Comparison of ENCODE assay signal across 22 cellular contexts in genomic region chr7:71191766-71192165, GRCh38. TPM values are rescaled to one million over a fixed set of nuclear protein-coding genes. Genes with fewer than 3 reads are reported as not detected.
"Had no signal": no experiment of that assay in that cellular context is flagged by ENCODE, and none has a peak within 500 bp of the region (broad histone marks: within the 10 kb centered on the region; RNA-seq: fewer than 3 reads in every experiment).

No MANE protein-coding gene starts in this region.

- ATAC-seq: effector memory CD8-positive, alpha-beta T cell; left colon; psoas muscle; sciatic nerve; stimulated activated naive B cell treated with anti-CD40 and anti-IgM and Interleukin-4, amounts not matched to agents 10 μg/mL and 1 μg/mL and 100 μg/mL, for 72 hours; stimulated activated naive CD8-positive, alpha-beta T cell treated with anti-CD3 and anti-CD28 coated beads, Interleukin-15, amount 100 ng/mL, for 72 hours; upper lobe of right lung had no signal

- H3K27ac ChIP-seq: esophagus squamous epithelium, psoas muscle, skin epidermis, testis, tibial nerve, upper lobe of right lung, vagina had no signal

- H3K27me3 ChIP-seq: esophagus squamous epithelium, testis, tibial nerve, upper lobe of right lung, vagina had no signal

- H3K27ac Mint-ChIP-seq: dendritic cell treated with granulocyte-macrophage colony-stimulating factor and Interleukin-4, amounts not matched to agents 40 ng/mL and 50 ng/mL, for 4 days; effector memory CD8-positive, alpha-beta T cell; naive B cell; nephron; stimulated activated naive B cell treated with anti-CD40 and anti-IgM and Interleukin-4, amounts not matched to agents 10 μg/mL and 1 μg/mL and 100 μg/mL, for 72 hours; stimulated activated naive CD8-positive, alpha-beta T cell treated with anti-CD3 and anti-CD28 coated beads, Interleukin-15, amount 100 ng/mL, for 72 hours had no signal

- H3K36me3 Mint-ChIP-seq: stimulated activated naive B cell treated with anti-CD40 and anti-IgM and Interleukin-4, amounts not matched to agents 10 μg/mL and 1 μg/mL and 100 μg/mL, for 72 hours had no signal

- H3K4me3 ChIP-seq: esophagus squamous epithelium, psoas muscle, skin epidermis, testis, tibial nerve, upper lobe of right lung, vagina had no signal

- H3K27me3 Mint-ChIP-seq: dendritic cell treated with granulocyte-macrophage colony-stimulating factor and Interleukin-4, amounts not matched to agents 40 ng/mL and 50 ng/mL, for 4 days; effector memory CD8-positive, alpha-beta T cell; naive B cell; stimulated activated naive B cell treated with anti-CD40 and anti-IgM and Interleukin-4, amounts not matched to agents 10 μg/mL and 1 μg/mL and 100 μg/mL, for 72 hours; stimulated activated naive CD8-positive, alpha-beta T cell treated with anti-CD3 and anti-CD28 coated beads, Interleukin-15, amount 100 ng/mL, for 72 hours had no signal

- H3K4me1 ChIP-seq: esophagus squamous epithelium, psoas muscle, testis, upper lobe of right lung, vagina had no signal

- H3K36me3 ChIP-seq: esophagus squamous epithelium, tibial nerve, upper lobe of right lung, vagina had no signal

- H3K9me3 ChIP-seq: esophagus squamous epithelium, psoas muscle, testis, upper lobe of right lung, vagina had no signal

- H3K4me3 Mint-ChIP-seq: dendritic cell treated with granulocyte-macrophage colony-stimulating factor and Interleukin-4, amounts not matched to agents 40 ng/mL and 50 ng/mL, for 4 days; effector memory CD8-positive, alpha-beta T cell; naive B cell; nephron; stimulated activated naive B cell treated with anti-CD40 and anti-IgM and Interleukin-4, amounts not matched to agents 10 μg/mL and 1 μg/mL and 100 μg/mL, for 72 hours; stimulated activated naive CD8-positive, alpha-beta T cell treated with anti-CD3 and anti-CD28 coated beads, Interleukin-15, amount 100 ng/mL, for 72 hours had no signal

- DNase-seq: effector memory CD8-positive, alpha-beta T cell; esophagus squamous epithelium; foreskin fibroblast; head of caudate nucleus; hippocampal formation; left colon; mesendoderm; naive B cell; psoas muscle; stimulated activated CD4-positive, alpha-beta T cell treated with anti-CD3 and anti-CD28 coated beads, Interleukin-2, amount 100 ng/mL, for 24 hours; stimulated activated CD4-positive, alpha-beta T cell treated with anti-CD3 and anti-CD28 coated beads, Interleukin-4, amount 100 ng/mL, for 4 hours; stimulated activated naive B cell treated with anti-CD40 and anti-IgM and Interleukin-4, amounts not matched to agents 10 μg/mL and 1 μg/mL and 100 μg/mL, for 72 hours; stimulated activated naive CD8-positive, alpha-beta T cell treated with anti-CD3 and anti-CD28 coated beads, Interleukin-15, amount 100 ng/mL, for 72 hours; testis; upper lobe of right lung had no signal

- H3K4me1 Mint-ChIP-seq: naive B cell; stimulated activated naive B cell treated with anti-CD40 and anti-IgM and Interleukin-4, amounts not matched to agents 10 μg/mL and 1 μg/mL and 100 μg/mL, for 72 hours; stimulated activated naive CD8-positive, alpha-beta T cell treated with anti-CD3 and anti-CD28 coated beads, Interleukin-15, amount 100 ng/mL, for 72 hours had no signal

RNA-seq across cellular contexts. Expression of gene GALNT17, which starts 59.8 kb away (rescaled TPM):
- total RNA-seq: lung microvascular endothelial cell had no signal
